In genomic region chr14:51533160-51533559, GRCh38 we compare ENCODE assay signal across 16 cellular contexts.
DNase-seq lines count a peak whose midpoint lies in the region; ATAC-seq, FAIRE-seq and TF ChIP-seq lines count a peak whose summit lies in the region.
"Had no signal": no experiment of that assay in that cellular context is flagged by ENCODE, and none has a peak within 500 bp of the region (broad histone marks: within the 10 kb centered on the region; RNA-seq: fewer than 3 reads in every experiment).

No MANE protein-coding gene starts in this region.

- H4K20me1 ChIP-seq in endothelial cell of umbilical vein (replicated peaks; ENCODE audit: control insufficient read depth, extremely low read depth, insufficient read depth, low read length): no peaks in the 10 kb centered on the region

- peak overlapping the region; percentile 89 for H3K27ac ChIP-seq in Panc1 (ENCODE audit: low read length)
- H3K27ac ChIP-seq in endothelial cell of umbilical vein (ENCODE audit: insufficient read depth, low read depth, low read length): peak overlapping the region; percentile 19
- H3K27ac ChIP-seq in transverse colon: no peak overlapping the region
- H3K27ac ChIP-seq: heart right ventricle, spleen, testis had no signal

- intact Hi-C loops in Panc1 (cut with micrococcal nuclease; ENCODE audit: unreplicated experiment) (loop anchor here (5.0 to 10.0 kb wide), 2 partner anchors 119 to 128 kb away; partner anchors contain the start of gene FRMD6), endothelial cell of umbilical vein (cut with micrococcal nuclease) (no loop called here), transverse colon (cut with DNase I; ENCODE audit: low total_unique reads) (no loop called here)

- H3K4me1 ChIP-seq in Panc1 (ENCODE audit: control insufficient read depth, insufficient read depth, low read length) (peaks cover 14% of the 10 kb centered on the region), endothelial cell of umbilical vein (ENCODE audit: control insufficient read depth, extremely low read depth, insufficient read depth, low read length) (peaks cover 29% of the 10 kb centered on the region), transverse colon (no peaks in the 10 kb centered on the region)
- H3K4me1 ChIP-seq: testis had no signal

- POLR2A ChIA-PET in Panc1 (lab: Charles Lee) (no interaction called here), endothelial cell of umbilical vein (lab: Charles Lee) (interaction anchor here (0.5 kb wide), 1 partner anchor 14 kb away, joined by 3 read pairs; no protein-coding TSS in a partner anchor)

- H3K36me3 ChIP-seq in Panc1 (ENCODE audit: control insufficient read depth, insufficient read depth, low read length) (no peaks in the 10 kb centered on the region), endothelial cell of umbilical vein (ENCODE audit: control insufficient read depth in 2 of 2, extremely low read depth in 1 of 2, insufficient read depth in 2 of 2, low read length in 2 of 2) (no peaks in the 10 kb centered on the region), transverse colon (no peaks in the 10 kb centered on the region)
- H3K36me3 ChIP-seq: heart right ventricle, spleen had no signal

- peak overlapping the region; percentile 56 for H2AFZ ChIP-seq in endothelial cell of umbilical vein (ENCODE audit: low read depth, low read length)

- H3K27me3 ChIP-seq in Panc1 (ENCODE audit: control insufficient read depth, insufficient read depth, low read length): no peaks in the 10 kb centered on the region
- no peaks in the 10 kb centered on the region for H3K27me3 ChIP-seq in endothelial cell of umbilical vein (ENCODE audit: control insufficient read depth in 2 of 2, insufficient read depth in 2 of 2, low read length in 2 of 2)
- H3K27me3 ChIP-seq in transverse colon: no peaks in the 10 kb centered on the region
- H3K27me3 ChIP-seq: heart right ventricle, testis had no signal

- no peak overlapping the region for H3K4me3 ChIP-seq in Panc1 (ENCODE audit: low read depth in 2 of 2, low read length in 2 of 2)
- no peak overlapping the region for H3K4me3 ChIP-seq in endothelial cell of umbilical vein (replicated peaks in 1 of 3; ENCODE audit: insufficient read depth in 1 of 3, low read depth in 1 of 3, low read length in 3 of 3)
- no peak overlapping the region for H3K4me3 ChIP-seq in skeletal muscle cell (ENCODE audit: low read depth, low read length)
- H3K4me3 ChIP-seq in transverse colon: no peak overlapping the region
- H3K4me3 ChIP-seq: heart right ventricle, spleen, testis had no signal

- TF ChIP-seq CTCF in Panc1 (IDR thresholded peaks at IDR 0.05): no peak
- TF ChIP-seq CTCF in endothelial cell of umbilical vein (IDR thresholded peaks at IDR 0.05; ENCODE audit: extremely low read depth in 1 of 2, insufficient read depth in 1 of 2, low read depth in 1 of 2, low read length in 2 of 2): no peak
- TF ChIP-seq CTCF in transverse colon (IDR thresholded peaks at IDR 0.05): no peak

- H3K79me2 ChIP-seq in endothelial cell of umbilical vein (ENCODE audit: control insufficient read depth, insufficient read depth, low read length): no peaks in the 10 kb centered on the region

- FAIRE-seq in endothelial cell of umbilical vein (lab: Jason Lieb, UNC): no peak

- peak; percentile 78 for DNase-seq in GM04504 (ENCODE audit: low read depth)
- no peak for DNase-seq in Panc1 (ENCODE audit: low read depth, low spot score)
- peak; percentile 25 for DNase-seq in endothelial cell of umbilical vein (ENCODE audit: low read depth, low spot score)
- DNase-seq in skeletal muscle cell (ENCODE audit: low read depth): peak; percentile 43
- no peak for DNase-seq in stimulated activated naive CD4-positive, alpha-beta T cell (lab: John Stamatoyannopoulos, UW)
- no peak for DNase-seq in stimulated activated CD8-positive, alpha-beta memory T cell treated with anti-CD3 and anti-CD28 coated beads, Interleukin-4, amount 100 ng/mL, for 48 hours
- DNase-seq in RPMI8226: no peak
- no peak for DNase-seq in transverse colon
- DNase-seq: activated CD4-positive, alpha-beta T cell treated with anti-CD3 and anti-CD28 coated beads, Interleukin-2, amount 10 ng/mL, durations not matched to agents 24 days and 14 days; anterior cingulate cortex; COR-L47; effector CD8-positive, alpha-beta T cell; heart right ventricle; natural killer cell; spleen; testis had no signal

- TF ChIP-seq POLR2A in endothelial cell of umbilical vein (IDR thresholded peaks at IDR 0.05; ENCODE audit: low read depth, low read length): no peak
- TF ChIP-seq POLR2A in transverse colon (IDR thresholded peaks at IDR 0.05): no peak

- no peaks in the 10 kb centered on the region for H3K9me1 ChIP-seq in endothelial cell of umbilical vein (replicated peaks; ENCODE audit: control insufficient read depth, extremely low read depth, insufficient read depth, low read length)

- TF ChIP-seq EP300 in transverse colon (IDR thresholded peaks at IDR 0.05; ENCODE audit: low read depth): no peak

- ATAC-seq in Panc1: peak; percentile 67
- ATAC-seq: heart right ventricle, natural killer cell had no signal

- 72% methylated on average over 2 of the region's 2 CpGs; no CpG with 5 or more reads in 1 of the 2 donors for WGBS in transverse colon (ENCODE audit: low coverage in 1 of 2), 2 donors

- no peak overlapping the region for H3K4me2 ChIP-seq in endothelial cell of umbilical vein (ENCODE audit: insufficient read depth, low read length)

- dilution Hi-C loops in endothelial cell of umbilical vein (cut with MboI; ENCODE audit: extremely low pct_ligation_motif_present, low sequenced_read_pairs): no loop called here

- in situ Hi-C loops in Panc1 (cut with HindIII; ENCODE audit: low pct_unique_long_range_greater_than_20kb, low sequenced_read_pairs) (no loop called here), transverse colon (cut with MboI; ENCODE audit: low pct_ligation_motif_present in 1 of 4, low pct_unique_long_range_greater_than_20kb in 1 of 4, low sequenced_read_pairs in 3 of 4) (no loop called here)

- H3K9ac ChIP-seq in endothelial cell of umbilical vein (replicated peaks; ENCODE audit: extremely low read depth, insufficient read depth, low read length): no peak overlapping the region

- peaks cover 5% of the 10 kb centered on the region; the same call in 1 of the 2 replicates for H3K9me3 ChIP-seq in Panc1 (ENCODE audit: control insufficient read depth, insufficient read depth, low read depth, low read length)
- no peaks in the 10 kb centered on the region for H3K9me3 ChIP-seq in endothelial cell of umbilical vein (replicated peaks; ENCODE audit: control insufficient read depth, insufficient read depth, low read length)
- H3K9me3 ChIP-seq in transverse colon: peaks cover 0 to 3% of the 10 kb centered on the region in 2 donors
- H3K9me3 ChIP-seq: testis had no signal

- BruUV-seq in Panc1 (replicated peaks; lab: Mats Ljungman, UMichigan): no TSS peak
- no TSS peak for BruUV-seq in endothelial cell of umbilical vein (replicated peaks; lab: Mats Ljungman, UMichigan)

- CTCF ChIA-PET in Panc1 (lab: Charles Lee) (no interaction called here), endothelial cell of umbilical vein (lab: Charles Lee) (interaction anchor here (1.0 to 2.6 kb wide), 6 partner anchors 10 to 250 kb away, joined by 3 to 13 read pairs (median 4); partner anchors contain the start of gene FRMD6)

TF ChIP-seq in endothelial cell of umbilical vein, 7 proteins besides CTCF, POLR2A, EP300 and RAD21:
- TF ChIP-seq, protein P1, sequence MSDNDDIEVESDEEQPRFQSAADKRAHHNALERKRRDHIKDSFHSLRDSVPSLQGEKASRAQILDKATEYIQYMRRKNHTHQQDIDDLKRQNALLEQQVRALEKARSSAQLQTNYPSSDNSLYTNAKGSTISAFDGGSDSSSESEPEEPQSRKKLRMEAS (IDR thresholded peaks at IDR 0.05; ENCODE audit: insufficient read depth, insufficient read length): no peak
- TF ChIP-seq MYC (IDR thresholded peaks at IDR 0.05; ENCODE audit: low read depth, low read length) (no peak), EZH2 (IDR thresholded peaks at IDR 0.05; ENCODE audit: borderline replicate concordance, low read depth, low read length, severe bottlenecking) (no peak), POLR2AphosphoS5 (IDR thresholded peaks at IDR 0.05; ENCODE audit: insufficient read depth, low read depth, low read length) (no peak), JUN (IDR thresholded peaks at IDR 0.05; ENCODE audit: borderline replicate concordance, insufficient read depth, insufficient read length, low read depth) (no peak), FOS (IDR thresholded peaks at IDR 0.05; ENCODE audit: borderline replicate concordance, insufficient read depth, low read length) (no peak), GATA2 (IDR thresholded peaks at IDR 0.05; ENCODE audit: insufficient read depth, insufficient read length, low read depth, low read length) (no peak)

Comparison
In these comparisons a context has a peak if more than half of its experiments do, and no peak if none do; other contexts are left out.
1. DNase-seq: peak in GM04504 (single experiment), endothelial cell of umbilical vein (single experiment) and skeletal muscle cell (single experiment); none in Panc1 (single experiment), stimulated activated naive CD4-positive, alpha-beta T cell (0 of 6), stimulated activated CD8-positive, alpha-beta memory T cell treated with anti-CD3 and anti-CD28 coated beads, Interleukin-4, amount 100 ng/mL, for 48 hours (single experiment), RPMI8226 (single experiment) and transverse colon (single experiment).
2. H3K27ac ChIP-seq: peak in Panc1 (single experiment) and endothelial cell of umbilical vein (single experiment); none in transverse colon (0 of 4).